10 cellular contexts compared by ENCODE assay signal in genomic region chr1:8456306-8456912, GRCh38.
DNase-seq lines count a peak whose midpoint lies in the region; ATAC-seq and TF ChIP-seq lines count a peak whose summit lies in the region.
"Had no signal": no experiment of that assay in that cellular context is flagged by ENCODE, and none has a peak within 500 bp of the region (broad histone marks: within the 10 kb centered on the region; RNA-seq: fewer than 3 reads in every experiment).

No MANE protein-coding gene starts in this region.

- peak overlapping the region; percentile 15 for H3K27ac ChIP-seq in subcutaneous abdominal adipose tissue (ENCODE audit: low read depth, low read length)

- peaks cover 10% of the 10 kb centered on the region for H3K4me1 Mint-ChIP-seq in activated CD4-positive, alpha-beta memory T cell treated with anti-CD3 and anti-CD28 coated beads, Interleukin-2, amount 10 ng/mL, durations not matched to agents 7 days and 5 days

- H3K36me3 Mint-ChIP-seq in activated CD4-positive, alpha-beta memory T cell treated with anti-CD3 and anti-CD28 coated beads, Interleukin-2, amount 10 ng/mL, durations not matched to agents 7 days and 5 days (ENCODE audit: low read depth) = peaks cover 12% of the 10 kb centered on the region

- no peak overlapping the region for H3K4me3 ChIP-seq in choroid plexus epithelial cell (ENCODE audit: low read depth, low read length)
- H3K4me3 ChIP-seq in subcutaneous abdominal adipose tissue (ENCODE audit: low read depth in 1 of 5, low read length in 5 of 5) = no peak overlapping the region

- no peak for ATAC-seq in HG03378 (IDR thresholded peaks at IDR 0.05; ENCODE audit: unreplicated experiment)
- ATAC-seq: activated CD4-positive, CD25-positive, alpha-beta regulatory T cell treated with anti-CD3 and anti-CD28 coated beads, Interleukin-2, amount 50 U/mL, for 24 hours had no signal

- H3K36me3 ChIP-seq in subcutaneous abdominal adipose tissue (ENCODE audit: control insufficient read depth in 5 of 5, insufficient read depth in 5 of 5, low read length in 5 of 5) = no peaks in the 10 kb centered on the region

- no peak overlapping the region for H3K27ac Mint-ChIP-seq in activated CD4-positive, alpha-beta memory T cell treated with anti-CD3 and anti-CD28 coated beads, Interleukin-2, amount 10 ng/mL, durations not matched to agents 7 days and 5 days

- CTCF ChIA-PET in activated CD4-positive, alpha-beta memory T cell treated with anti-CD3 and anti-CD28 coated beads, Interleukin-2, amount 10 ng/mL, durations not matched to agents 7 days and 5 days (lab: Charles Lee) = interaction anchor here (0.6 kb wide), 1 partner anchor 46 kb away, joined by 3 read pairs; no protein-coding TSS in a partner anchor

- POLR2A ChIA-PET in activated CD4-positive, alpha-beta memory T cell treated with anti-CD3 and anti-CD28 coated beads, Interleukin-2, amount 10 ng/mL, durations not matched to agents 7 days and 5 days (lab: Charles Lee) = no interaction called here

- peaks cover 0 to 24% (median 12%) of the 10 kb centered on the region in 5 donors for H3K4me1 ChIP-seq in subcutaneous abdominal adipose tissue (ENCODE audit: control insufficient read depth in 5 of 5, insufficient read depth in 5 of 5, low read length in 5 of 5)

- H3K9ac ChIP-seq in subcutaneous abdominal adipose tissue (ENCODE audit: low read length in 5 of 5) = no peak overlapping the region

- no peak overlapping the region for H3K4me3 Mint-ChIP-seq in activated CD4-positive, alpha-beta memory T cell treated with anti-CD3 and anti-CD28 coated beads, Interleukin-2, amount 10 ng/mL, durations not matched to agents 7 days and 5 days

- no peaks in the 10 kb centered on the region for H3K9me3 Mint-ChIP-seq in activated CD4-positive, alpha-beta memory T cell treated with anti-CD3 and anti-CD28 coated beads, Interleukin-2, amount 10 ng/mL, durations not matched to agents 7 days and 5 days

- H3K9me3 ChIP-seq in subcutaneous abdominal adipose tissue (ENCODE audit: control insufficient read depth in 5 of 5, low read length in 5 of 5) = no peaks in the 10 kb centered on the region

- DNase-seq in LoVo (ENCODE audit: low spot score) (peak; percentile 28), choroid plexus epithelial cell (ENCODE audit: low read depth) (peak; percentile 86), kidney glomerular epithelial cell (lab: John Stamatoyannopoulos, UW) (peak; percentile 46), T-helper 9 cell (no peak), T-helper 1 cell (no peak)
- DNase-seq in activated CD4-positive, alpha-beta memory T cell treated with anti-CD3 and anti-CD28 coated beads, Interleukin-2, amount 10 ng/mL, durations not matched to agents 7 days and 5 days = no peak
- DNase-seq: effector CD8-positive, alpha-beta T cell had no signal

- H3K27me3 Mint-ChIP-seq in activated CD4-positive, alpha-beta memory T cell treated with anti-CD3 and anti-CD28 coated beads, Interleukin-2, amount 10 ng/mL, durations not matched to agents 7 days and 5 days = no peaks in the 10 kb centered on the region

- no peaks in the 10 kb centered on the region for H3K27me3 ChIP-seq in subcutaneous abdominal adipose tissue (ENCODE audit: control insufficient read depth in 5 of 5, insufficient read depth in 4 of 5, low read length in 5 of 5)

- no peak for TF ChIP-seq CTCF in choroid plexus epithelial cell (conservative IDR thresholded peaks at IDR 0.05; ENCODE audit: low read depth, low read length)

Comparison
In these comparisons a context has a peak if more than half of its experiments do, and no peak if none do; other contexts are left out.
1. DNase-seq: peak in LoVo (single experiment), choroid plexus epithelial cell (single experiment) and kidney glomerular epithelial cell (single experiment); none in activated CD4-positive, alpha-beta memory T cell treated with anti-CD3 and anti-CD28 coated beads, Interleukin-2, amount 10 ng/mL, durations not matched to agents 7 days and 5 days (single experiment), T-helper 9 cell (single experiment) and T-helper 1 cell (0 of 5).